In the genomic region with DNA sequence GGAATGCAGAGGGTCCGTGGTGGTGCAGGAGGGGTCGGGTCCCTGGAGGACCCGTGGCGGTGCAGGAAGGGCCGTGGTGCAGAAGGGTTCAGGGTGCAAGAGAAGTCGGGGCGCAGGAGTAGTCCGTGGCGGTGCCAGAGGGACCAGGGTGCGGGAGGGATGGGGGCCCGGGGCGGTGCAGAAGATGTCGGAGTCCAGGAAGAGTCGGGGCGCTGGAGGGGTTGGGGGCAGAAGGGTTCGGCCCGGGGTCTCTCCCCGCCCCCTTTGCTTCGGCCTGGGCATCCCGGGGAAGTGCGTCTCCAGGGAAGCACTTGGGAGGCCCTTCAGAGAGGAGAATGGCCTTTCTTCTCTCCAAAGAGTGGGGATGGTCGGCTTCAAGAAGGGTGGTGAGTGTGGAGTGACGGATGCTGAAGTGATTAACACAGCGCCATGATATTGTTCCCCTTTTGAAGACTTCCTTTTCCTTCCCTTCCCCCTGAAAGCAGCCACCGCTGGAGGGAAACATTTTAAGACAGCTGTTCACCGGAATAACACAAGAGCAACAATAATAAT, we compare ENCODE assay signal across 8 cellular contexts. TPM values are rescaled to one million over a fixed set of nuclear protein-coding genes. Genes with fewer than 3 reads are reported as not detected.
DNase-seq lines count a peak whose midpoint lies in the region; ATAC-seq and TF ChIP-seq lines count a peak whose summit lies in the region.

No MANE protein-coding gene starts in this region.

- peaks cover 24% of the 10 kb centered on the region for H3K4me1 Mint-ChIP-seq in endodermal cell
- H3K4me1 Mint-ChIP-seq in naive thymus-derived CD4-positive, alpha-beta T cell = peaks cover 54 to 90% (median 83%) of the 10 kb centered on the region in 7 donors

- H3K9ac ChIP-seq in endodermal cell (ENCODE audit: extremely low read depth, low read length, poor library complexity, severe bottlenecking) = peak overlapping the region; percentile 88

- H3K4me3 ChIP-seq in endodermal cell (ENCODE audit: low read length) = peak overlapping the region; percentile 96
- peak overlapping the region; percentile 82 for H3K4me3 ChIP-seq in naive thymus-derived CD4-positive, alpha-beta T cell (ENCODE audit: low read length)

- H3K9me3 ChIP-seq in endodermal cell (ENCODE audit: control insufficient read depth, low read length) = no peaks in the 10 kb centered on the region
- H3K9me3 ChIP-seq in naive thymus-derived CD4-positive, alpha-beta T cell (ENCODE audit: control insufficient read depth in 2 of 3, low read length in 3 of 3) = no peaks in the 10 kb centered on the region

- H3K27ac Mint-ChIP-seq in endodermal cell = peak overlapping the region; percentile 78
- H3K27ac Mint-ChIP-seq in naive thymus-derived CD4-positive, alpha-beta T cell = peak overlapping the region; percentile 90 to 99 (median 93)

- no peaks in the 10 kb centered on the region for H3K27me3 Mint-ChIP-seq in endodermal cell (ENCODE audit: insufficient read depth)
- H3K27me3 Mint-ChIP-seq in naive thymus-derived CD4-positive, alpha-beta T cell = no peaks in the 10 kb centered on the region

- WGBS in endodermal cell (ENCODE audit: insufficient coverage in 1 of 2, insufficient read length in 1 of 2), 2 experiments = 0 to 1% methylated on average over 4 to 25 of the region's 26 CpGs

- H3K27ac ChIP-seq in C4-2B (peak overlapping the region; percentile 96), endodermal cell (ENCODE audit: low read depth, low read length) (no peak overlapping the region)
- H3K27ac ChIP-seq in naive thymus-derived CD4-positive, alpha-beta T cell (ENCODE audit: low read depth, low read length) = peak overlapping the region; percentile 88

- H3K9me3 Mint-ChIP-seq in endodermal cell = no peaks in the 10 kb centered on the region
- no peaks in the 10 kb centered on the region for H3K9me3 Mint-ChIP-seq in naive thymus-derived CD4-positive, alpha-beta T cell

- H3K4me3 Mint-ChIP-seq in endodermal cell = peak overlapping the region; percentile 98
- H3K4me3 Mint-ChIP-seq in naive thymus-derived CD4-positive, alpha-beta T cell = peak overlapping the region; percentile 89 to 99 (median 94)

- CTCF ChIA-PET in naive thymus-derived CD4-positive, alpha-beta T cell (lab: Charles Lee) = no interaction called here

- POLR2A ChIA-PET in naive thymus-derived CD4-positive, alpha-beta T cell (lab: Charles Lee) = interaction anchor here (0.7 to 1.3 kb wide), 3 partner anchors 8 to 131 kb away, joined by 3 to 4 read pairs (median 3); a partner anchor contains a TSS

- H3K36me3 Mint-ChIP-seq in endodermal cell (ENCODE audit: low read depth) = peaks cover 26% of the 10 kb centered on the region
- H3K36me3 Mint-ChIP-seq in naive thymus-derived CD4-positive, alpha-beta T cell = peaks cover 0 to 28% (median 4%) of the 10 kb centered on the region in 5 donors

- peaks cover 37% of the 10 kb centered on the region for H3K36me3 ChIP-seq in endodermal cell (ENCODE audit: control insufficient read depth, insufficient read depth, low read length)
- peaks cover 0 to 14% (median 0%) of the 10 kb centered on the region in 3 experiments for H3K36me3 ChIP-seq in naive thymus-derived CD4-positive, alpha-beta T cell (ENCODE audit: control insufficient read depth in 2 of 3, insufficient read depth in 3 of 3, low read length in 3 of 3)

- no peaks in the 10 kb centered on the region for H3K27me3 ChIP-seq in endodermal cell (ENCODE audit: control insufficient read depth, insufficient read depth, low read length, poor library complexity, severe bottlenecking)
- H3K27me3 ChIP-seq in naive thymus-derived CD4-positive, alpha-beta T cell (ENCODE audit: control insufficient read depth in 2 of 2, insufficient read depth in 2 of 2, low read length in 2 of 2) = no peaks in the 10 kb centered on the region

- DNase-seq in RKO (ENCODE audit: low spot score) = peak; percentile 81
- no peak for DNase-seq in endodermal cell
- DNase-seq in naive thymus-derived CD4-positive, alpha-beta T cell = no peak
- DNase-seq in GM19240 (ENCODE audit: insufficient read length, low spot score) = no peak
- DNase-seq in stimulated activated CD4-positive, alpha-beta T cell treated with anti-CD3 and anti-CD28 coated beads, Interleukin-15, amount 100 ng/mL, for 24 hours = no peak
- no peak for DNase-seq in C1 segment of cervical spinal cord (lab: John Stamatoyannopoulos, UW)

- intact Hi-C loops in naive thymus-derived CD4-positive, alpha-beta T cell (cut with micrococcal nuclease) = loop anchor here in 1 of 2 donors (2.0 to 5.0 kb wide), 3 partner anchors 14 to 920 kb away; a partner anchor contains a TSS

- ATAC-seq in GM21528 (IDR thresholded peaks at IDR 0.05; ENCODE audit: low FRiP score, unreplicated experiment) = peak; percentile 11
- peak; percentile 30 for ATAC-seq in naive thymus-derived CD4-positive, alpha-beta T cell

- H3K4me1 ChIP-seq in endodermal cell (ENCODE audit: control insufficient read depth, insufficient read depth, low read length) = no peaks in the 10 kb centered on the region
- peaks cover 59 to 60% of the 10 kb centered on the region in 2 donors for H3K4me1 ChIP-seq in naive thymus-derived CD4-positive, alpha-beta T cell (ENCODE audit: control insufficient read depth in 2 of 2, insufficient read depth in 2 of 2, low read length in 2 of 2)

- no peak for TF ChIP-seq CTCF in C4-2B (conservative IDR thresholded peaks at IDR 0.05)
- TF ChIP-seq CTCF in endodermal cell (conservative IDR thresholded peaks at IDR 0.05) = no peak

RNA-seq across cellular contexts. Expression of a gene that starts 1.0 kb away (rescaled TPM):
- 10 to 100 TPM; 10.7 TPM for total RNA-seq in endodermal cell
- 14.2 TPM for polyA plus RNA-seq in endodermal cell (2013, experiment 1 of 2)
- polyA plus RNA-seq in endodermal cell (2013, experiment 2 of 2) = 13.2 TPM
- 10 to 100 TPM; 30.3 to 52.6 (median 43.4) TPM for total RNA-seq in naive thymus-derived CD4-positive, alpha-beta T cell
- 10 to 100 TPM; 16.9 to 28.1 TPM for polyA plus RNA-seq in naive thymus-derived CD4-positive, alpha-beta T cell

RNA-seq across cellular contexts. Expression of a gene that starts 8.3 kb away (rescaled TPM):
- total RNA-seq in endodermal cell = 10 to 100 TPM; 36.3 to 53.3 TPM
- polyA plus RNA-seq in endodermal cell (2013, experiment 1 of 2) = 181 TPM
- polyA plus RNA-seq in endodermal cell (2013, experiment 2 of 2) = 202 TPM
- 100 to 1,000 TPM in 2 of 5 experiments, 10 to 100 TPM in 3; 23.4 to 159 (median 44.9) TPM for total RNA-seq in naive thymus-derived CD4-positive, alpha-beta T cell
- polyA plus RNA-seq in naive thymus-derived CD4-positive, alpha-beta T cell = 10 to 100 TPM; 26.8 to 34.6 TPM

RNA-seq across cellular contexts. Expression of a gene that starts 31.5 kb away (rescaled TPM):
- not detected for total RNA-seq in endodermal cell
- polyA plus RNA-seq in endodermal cell (2013, experiment 1 of 2) = not detected
- polyA plus RNA-seq in endodermal cell (2013, experiment 2 of 2) = not detected
- total RNA-seq in naive thymus-derived CD4-positive, alpha-beta T cell = not detected
- not detected for polyA plus RNA-seq in naive thymus-derived CD4-positive, alpha-beta T cell
